ENCODE assay signal across 9 cellular contexts in the genomic region with DNA sequence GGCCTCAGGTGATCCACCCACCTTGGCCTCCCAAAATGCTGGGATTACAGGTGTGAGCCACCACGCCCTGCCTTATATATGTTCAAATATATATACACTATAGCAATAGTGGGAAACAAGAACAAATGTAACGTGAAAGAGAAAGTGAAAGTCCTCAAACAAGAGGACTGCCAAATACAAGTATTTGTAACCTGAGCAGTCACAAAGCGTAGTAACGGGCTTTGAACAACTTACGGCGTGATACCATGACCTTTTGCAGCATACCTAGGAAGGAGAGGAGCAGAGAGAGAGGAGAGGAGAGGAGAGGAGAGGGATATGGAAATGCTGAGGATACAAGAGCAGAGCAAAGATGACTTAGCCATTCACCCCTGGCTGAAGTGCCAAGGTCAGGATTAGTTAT.
A peak's percentile ranks its signal among the peaks of the same experiment; 100 is the strongest.
DNase-seq lines count a peak whose midpoint lies in the region; ATAC-seq, FAIRE-seq and TF ChIP-seq lines count a peak whose summit lies in the region.
"Had no signal": no experiment of that assay in that cellular context is flagged by ENCODE, and none has a peak within 500 bp of the region (broad histone marks: within the 10 kb centered on the region; RNA-seq: fewer than 3 reads in every experiment).

No MANE protein-coding gene starts in this region.

- no peak overlapping the region for H3K27ac Mint-ChIP-seq in endothelial cell (ENCODE audit: unreplicated experiment)

- H3K9me3 ChIP-seq in stomach (no peaks in the 10 kb centered on the region), heart left ventricle (no peaks in the 10 kb centered on the region), MG63 (no peaks in the 10 kb centered on the region)

- H3K4me1 Mint-ChIP-seq in activated T-cell treated with anti-CD3 and anti-CD28 coated beads, Interleukin-2, amount 50 U/mL, for 4 hours (ENCODE audit: low read depth) = peaks cover 4% of the 10 kb centered on the region
- H3K4me1 Mint-ChIP-seq in endothelial cell (ENCODE audit: unreplicated experiment) = peaks cover 4% of the 10 kb centered on the region

- peaks cover 4% of the 10 kb centered on the region for H3K9me3 Mint-ChIP-seq in activated T-cell treated with anti-CD3 and anti-CD28 coated beads, Interleukin-2, amount 50 U/mL, for 4 hours
- H3K9me3 Mint-ChIP-seq in endothelial cell (ENCODE audit: unreplicated experiment) = no peaks in the 10 kb centered on the region

- peak overlapping the region; percentile 71 for H3K4me3 Mint-ChIP-seq in activated T-cell treated with anti-CD3 and anti-CD28 coated beads, Interleukin-2, amount 50 U/mL, for 4 hours
- H3K4me3 Mint-ChIP-seq in endothelial cell (ENCODE audit: unreplicated experiment) = no peak overlapping the region

- H3K36me3 ChIP-seq in bronchial epithelial cell (ENCODE audit: control insufficient read depth, insufficient read depth, low read length) (no peaks in the 10 kb centered on the region), stomach (no peaks in the 10 kb centered on the region), heart left ventricle (no peaks in the 10 kb centered on the region), MG63 (no peaks in the 10 kb centered on the region)

- H3K27ac ChIP-seq in stomach = no peak overlapping the region
- H3K27ac ChIP-seq in heart left ventricle = no peak overlapping the region

- TF ChIP-seq CTCF in bronchial epithelial cell (IDR thresholded peaks at IDR 0.05; ENCODE audit: insufficient read depth, low read length, severe bottlenecking) (no peak), stomach (IDR thresholded peaks at IDR 0.05) (no peak), heart left ventricle (IDR thresholded peaks at IDR 0.05) (no peak), endothelial cell (IDR thresholded peaks at IDR 0.05; ENCODE audit: unreplicated experiment) (no peak)

- DNase-seq in activated T-cell treated with anti-CD3 and anti-CD28 coated beads, Interleukin-2, amount 50 U/mL, for 4 hours = no peak
- DNase-seq in activated T-cell treated with anti-CD3 and anti-CD28 coated beads, Interleukin-2, amount 50 U/mL, for 1 hour = no peak
- DNase-seq in bronchial epithelial cell (ENCODE audit: low read depth) (peak; percentile 17), stomach (no peak), heart left ventricle (no peak), MG63 (no peak), endothelial cell (ENCODE audit: low spot score) (no peak)
- DNase-seq: midbrain had no signal

- no peaks in the 10 kb centered on the region for H3K36me3 Mint-ChIP-seq in activated T-cell treated with anti-CD3 and anti-CD28 coated beads, Interleukin-2, amount 50 U/mL, for 4 hours (ENCODE audit: insufficient read depth)
- no peaks in the 10 kb centered on the region for H3K36me3 Mint-ChIP-seq in endothelial cell (ENCODE audit: low read depth, unreplicated experiment)

- WGBS in stomach, 5 donors = 22 to 42% (median 40%) methylated on average over 6 of the region's 6 CpGs
- 72 to 81% (median 80%) methylated on average over 6 of the region's 6 CpGs for WGBS in heart left ventricle, 4 donors

- H3K4me3 ChIP-seq in bronchial epithelial cell (ENCODE audit: low read depth, low read length) (no peak overlapping the region), stomach (peak overlapping the region in 3 of 4 donors; percentile 7 to 22 (median 11)), heart left ventricle (no peak overlapping the region), MG63 (no peak overlapping the region)

- no peak for TF ChIP-seq POLR2A in stomach (IDR thresholded peaks at IDR 0.05)
- TF ChIP-seq POLR2A in heart left ventricle (IDR thresholded peaks at IDR 0.05) = no peak

- FAIRE-seq in bronchial epithelial cell (lab: Jason Lieb, UNC) = no peak

- intact Hi-C loops in stomach (cut with DNase I; ENCODE audit: low total_unique reads) = no loop called here
- intact Hi-C loops in heart left ventricle (cut with DNase I) = no loop called here

- no peaks in the 10 kb centered on the region for H3K27me3 ChIP-seq in bronchial epithelial cell (ENCODE audit: control insufficient read depth, insufficient read depth, low read length)
- H3K27me3 ChIP-seq in stomach = no peaks in the 10 kb centered on the region
- no peaks in the 10 kb centered on the region for H3K27me3 ChIP-seq in heart left ventricle
- no peaks in the 10 kb centered on the region for H3K27me3 ChIP-seq in MG63

- no peak for ATAC-seq in activated T-cell treated with anti-CD3 and anti-CD28 coated beads, Interleukin-2, amount 50 U/mL, for 4 hours
- peak; percentile 71 for ATAC-seq in HG03439 (IDR thresholded peaks at IDR 0.05; ENCODE audit: unreplicated experiment)
- no peak for ATAC-seq in heart left ventricle

- no peaks in the 10 kb centered on the region for H3K27me3 Mint-ChIP-seq in activated T-cell treated with anti-CD3 and anti-CD28 coated beads, Interleukin-2, amount 50 U/mL, for 4 hours (ENCODE audit: low read depth)
- H3K27me3 Mint-ChIP-seq in endothelial cell (ENCODE audit: unreplicated experiment) = no peaks in the 10 kb centered on the region

- peaks cover 0 to 6% (median 0%) of the 10 kb centered on the region in 4 donors for H3K4me1 ChIP-seq in stomach
- no peaks in the 10 kb centered on the region for H3K4me1 ChIP-seq in heart left ventricle

- no peak for TF ChIP-seq EP300 in stomach (IDR thresholded peaks at IDR 0.05)

Comparison
In these comparisons a context has a peak if more than half of its experiments do, and no peak if none do; other contexts are left out.
1. H3K4me3 ChIP-seq: peak in stomach (3 of 4); none in bronchial epithelial cell (single experiment), heart left ventricle (0 of 12) and MG63 (single experiment).